In the genomic region with DNA sequence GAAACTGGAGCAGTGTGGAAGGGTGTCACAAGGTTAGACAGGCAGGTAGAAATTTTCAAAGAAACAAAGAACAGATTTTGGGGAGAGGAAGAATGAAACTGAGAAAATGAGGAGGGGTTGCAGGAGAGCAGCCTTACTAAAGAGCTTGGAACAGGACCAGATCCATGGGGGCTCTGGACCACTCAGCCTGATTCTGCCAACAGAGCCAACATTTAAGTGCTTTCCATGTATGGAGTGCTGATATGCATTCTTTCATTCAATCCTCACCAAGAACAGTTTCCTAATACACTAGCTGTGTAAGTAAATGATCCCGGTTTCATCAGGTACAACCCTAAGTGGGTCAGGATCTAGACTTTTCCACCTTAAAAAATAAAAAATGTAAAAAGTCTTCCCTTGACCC, we compare ENCODE assay signal across 23 cellular contexts.
"Had no signal": no experiment of that assay in that cellular context is flagged by ENCODE, and none has a peak within 500 bp of the region (broad histone marks: within the 10 kb centered on the region; RNA-seq: fewer than 3 reads in every experiment).

No MANE protein-coding gene starts in this region.

- ATAC-seq: esophagus mucosa; mucosa of descending colon; natural killer cell treated with Interleukin-12 subunit alpha and Interleukin-12 subunit beta and Interleukin-15 and Interleukin-18, amount 100 ng/mL, for 72 hours; stimulated activated naive CD8-positive, alpha-beta T cell treated with anti-CD3 and anti-CD28 coated beads, Interleukin-15, amount 100 ng/mL, for 72 hours had no signal

- H3K4me1 ChIP-seq: parathyroid adenoma, prostate gland, suprapubic skin had no signal

- H3K27ac ChIP-seq: epithelial cell of prostate, gastrocnemius medialis, parathyroid adenoma, prostate gland, right atrium auricular region, suprapubic skin had no signal

- H3K27me3 Mint-ChIP-seq: naive B cell; natural killer cell treated with Interleukin-12 subunit alpha and Interleukin-12 subunit beta and Interleukin-15 and Interleukin-18, amount 100 ng/mL, for 72 hours; stimulated activated naive CD8-positive, alpha-beta T cell treated with anti-CD3 and anti-CD28 coated beads, Interleukin-15, amount 100 ng/mL, for 72 hours had no signal

- H3K4me3 ChIP-seq: gastrocnemius medialis, lung, mucosa of descending colon, prostate gland, right atrium auricular region, smooth muscle cell, suprapubic skin had no signal

- H3K4me2 ChIP-seq: smooth muscle cell had no signal

- H3K9me3 Mint-ChIP-seq: natural killer cell treated with Interleukin-12 subunit alpha and Interleukin-12 subunit beta and Interleukin-15 and Interleukin-18, amount 100 ng/mL, for 72 hours had no signal

- H3K36me3 ChIP-seq: prostate gland had no signal

- H3K4me3 Mint-ChIP-seq: endodermal cell; mesothelial cell of epicardium; naive B cell; natural killer cell treated with Interleukin-12 subunit alpha and Interleukin-12 subunit beta and Interleukin-15 and Interleukin-18, amount 100 ng/mL, for 72 hours; neural crest cell; stimulated activated naive CD8-positive, alpha-beta T cell treated with anti-CD3 and anti-CD28 coated beads, Interleukin-15, amount 100 ng/mL, for 72 hours had no signal

- H3K4me1 Mint-ChIP-seq: mesothelial cell of epicardium; neural crest cell; stimulated activated naive CD8-positive, alpha-beta T cell treated with anti-CD3 and anti-CD28 coated beads, Interleukin-15, amount 100 ng/mL, for 72 hours had no signal

- H3K9me3 ChIP-seq: gastrocnemius medialis, mucosa of descending colon, prostate gland, right atrium auricular region, suprapubic skin had no signal

- H3K79me2 ChIP-seq: parathyroid adenoma had no signal

- H3K27me3 ChIP-seq: gastrocnemius medialis, right atrium auricular region, suprapubic skin had no signal

- DNase-seq: effector CD8-positive, alpha-beta T cell; endodermal cell; mesenchymal stem cell; mucosa of descending colon; naive B cell; stimulated activated CD4-positive, alpha-beta T cell treated with anti-CD3 and anti-CD28 coated beads, Interleukin-12 subunit alpha, Interleukin-12 subunit beta, amount 100 ng/mL, for 4 hours; stimulated activated CD4-positive, alpha-beta T cell treated with anti-CD3 and anti-CD28 coated beads, Interleukin-1b, Interleukin-23, amount 100 ng/mL, for 48 hours; stimulated activated CD4-positive, alpha-beta T cell treated with anti-CD3 and anti-CD28 coated beads, Interleukin-4, amount 100 ng/mL, for 1 hour; stimulated activated CD8-positive, alpha-beta memory T cell treated with anti-CD3 and anti-CD28 coated beads, Interleukin-4, amount 100 ng/mL, for 48 hours; stimulated activated naive CD8-positive, alpha-beta T cell treated with anti-CD3 and anti-CD28 coated beads, Interleukin-15, amount 100 ng/mL, for 72 hours had no signal

- H2AFZ ChIP-seq: parathyroid adenoma had no signal

- H3K27ac Mint-ChIP-seq: endodermal cell; mesothelial cell of epicardium; natural killer cell treated with Interleukin-12 subunit alpha and Interleukin-12 subunit beta and Interleukin-15 and Interleukin-18, amount 100 ng/mL, for 72 hours; stimulated activated naive CD8-positive, alpha-beta T cell treated with anti-CD3 and anti-CD28 coated beads, Interleukin-15, amount 100 ng/mL, for 72 hours had no signal

- H3K9ac ChIP-seq: parathyroid adenoma had no signal

- FAIRE-seq: keratinocyte had no signal
